Comparison of ENCODE assay signal across 16 cellular contexts in the genomic region with DNA sequence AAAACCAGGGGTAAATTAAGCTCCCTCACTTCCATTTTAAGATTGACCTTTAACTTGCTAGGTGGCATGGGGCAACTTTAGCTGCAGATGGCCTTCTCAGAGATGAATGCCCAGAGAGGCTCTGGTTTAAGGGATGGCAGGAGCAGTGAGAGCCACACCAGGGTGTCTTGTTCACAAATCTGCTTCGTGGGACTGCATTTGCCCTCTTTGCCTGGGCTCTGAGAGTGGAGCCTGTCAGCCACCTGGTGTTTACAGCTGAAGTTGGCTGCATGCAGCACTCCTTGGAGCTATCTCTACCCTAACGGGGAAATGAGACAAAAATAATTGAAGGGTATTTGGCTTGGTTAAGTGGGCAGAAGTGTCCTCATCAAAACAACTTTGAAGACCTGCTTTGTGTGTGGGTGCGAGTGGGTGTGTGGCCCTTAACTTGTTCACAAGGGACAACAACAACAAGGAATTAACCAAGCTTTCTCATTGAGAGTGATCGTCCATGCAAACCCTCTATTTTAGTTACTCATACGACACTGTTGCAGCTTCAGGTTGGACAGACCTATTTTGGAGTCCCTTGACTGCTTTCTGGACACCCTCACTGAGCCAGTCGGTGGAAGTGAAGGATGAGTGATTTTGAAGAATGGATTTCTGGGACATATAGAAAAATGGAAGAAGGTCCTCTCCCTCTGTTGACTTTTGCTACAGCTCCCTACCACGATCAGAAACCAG. TPM values are rescaled to one million over a fixed set of nuclear protein-coding genes. Genes with fewer than 3 reads are reported as not detected.
DNase-seq lines count a peak whose midpoint lies in the region; ATAC-seq and TF ChIP-seq lines count a peak whose summit lies in the region.
"Had no signal": no experiment of that assay in that cellular context is flagged by ENCODE, and none has a peak within 500 bp of the region (broad histone marks: within the 10 kb centered on the region; RNA-seq: fewer than 3 reads in every experiment).

No MANE protein-coding gene starts in this region.

- H4K91ac ChIP-seq in trophoblast cell (ENCODE audit: low read depth, low read length) = no peak overlapping the region

- H3K4ac ChIP-seq in trophoblast cell (ENCODE audit: low read depth, low read length) = no peak overlapping the region

- H3K9me3 ChIP-seq in left ventricle myocardium inferior (replicated peaks) = no peaks in the 10 kb centered on the region
- peaks cover 1% of the 10 kb centered on the region for H3K9me3 ChIP-seq in trophoblast cell (ENCODE audit: insufficient read depth, low read depth, low read length)

- H2BK120ac ChIP-seq in trophoblast cell (ENCODE audit: insufficient read depth, low read length, poor library complexity) = no peak overlapping the region

- no peak overlapping the region for H3K23ac ChIP-seq in trophoblast cell (ENCODE audit: low read length)

- in situ Hi-C loops in G401 (cut with HindIII; ENCODE audit: low sequenced_read_pairs) = no loop called here

- H3K4me2 ChIP-seq in trophoblast cell (ENCODE audit: low read length) = no peak overlapping the region

- no peaks in the 10 kb centered on the region for H3K79me2 ChIP-seq in trophoblast cell (ENCODE audit: control insufficient read depth, insufficient read depth, low read length, poor library complexity)

- DNase-seq in G401 (ENCODE audit: low spot score) (peak; percentile 84), NCI-H345 treated with DMSO at 0.1 percent for 48 hours (lab: John Stamatoyannopoulos, UW; ENCODE audit: unreplicated experiment) (peak; percentile 27), left ventricle myocardium inferior (no peak), AG08395 (ENCODE audit: low spot score) (no peak), occipital lobe (lab: John Stamatoyannopoulos, UW) (no peak), trophoblast cell (no peak), CD1c-positive myeloid dendritic cell (ENCODE audit: extremely low spot score) (no peak)
- DNase-seq: activated CD8-positive, alpha-beta T cell treated with anti-CD3 and anti-CD28 coated beads, Interleukin-2, amount 10 ng/mL, durations not matched to agents 7 days and 5 days; activated effector memory CD4-positive, alpha-beta T cell treated with Interleukin-2 at 50 U/mL for 16 hours; DMS53; effector CD8-positive, alpha-beta T cell; NCI-H1436 treated with DMSO at 0.1 percent for 48 hours; stimulated activated CD4-positive, alpha-beta T cell treated with anti-CD3 and anti-CD28 coated beads, Interleukin-2, amount 100 ng/mL, for 48 hours had no signal

- WGBS in trophoblast cell (ENCODE audit: extremely low coverage, insufficient coverage, insufficient read length) = no CpG with 5 or more reads among the region's 7 CpGs

- peak overlapping the region; percentile 72 for H3K27ac ChIP-seq in left ventricle myocardium inferior (replicated peaks)
- H3K27ac ChIP-seq in trophoblast cell (ENCODE audit: low read depth, low read length) = no peak overlapping the region

- no peak overlapping the region for H4K8ac ChIP-seq in trophoblast cell (ENCODE audit: low read depth, low read length)

- H3K4me3 ChIP-seq in left ventricle myocardium inferior (no peak overlapping the region), trophoblast cell (ENCODE audit: low read depth, low read length) (no peak overlapping the region)

- H4K12ac ChIP-seq in trophoblast cell (ENCODE audit: low read depth, low read length) = no peak overlapping the region

- TF ChIP-seq CTCF in left ventricle myocardium inferior (IDR thresholded peaks at IDR 0.05; ENCODE audit: borderline replicate concordance) = peak; percentile 25

- H3K27me3 ChIP-seq in left ventricle myocardium inferior (ENCODE audit: low read depth) (no peaks in the 10 kb centered on the region), trophoblast cell (ENCODE audit: insufficient read depth, low read length) (no peaks in the 10 kb centered on the region)

- no peak overlapping the region for H3K9ac ChIP-seq in trophoblast cell (ENCODE audit: low read length)

- no peaks in the 10 kb centered on the region for H3K79me1 ChIP-seq in trophoblast cell (ENCODE audit: low read length)

- H2AK5ac ChIP-seq in trophoblast cell (ENCODE audit: low read length) = no peak overlapping the region

- H3K14ac ChIP-seq in trophoblast cell (ENCODE audit: low read length) = no peak overlapping the region

- H3K18ac ChIP-seq in trophoblast cell (ENCODE audit: low read length) = no peak overlapping the region

- intact Hi-C loops in left ventricle myocardium inferior (cut with micrococcal nuclease) = loop anchor here (5.0 to 10.0 kb wide), 2 partner anchors 512 to 624 kb away; no protein-coding TSS in a partner anchor

- peaks cover 75% of the 10 kb centered on the region for H3K4me1 ChIP-seq in left ventricle myocardium inferior
- H3K4me1 ChIP-seq in trophoblast cell (ENCODE audit: control insufficient read depth in 1 of 2, insufficient read depth in 2 of 2, low read length in 2 of 2) = peaks cover 0 to 3% of the 10 kb centered on the region in 2 experiments

- no peak overlapping the region for H2BK12ac ChIP-seq in trophoblast cell (ENCODE audit: low read length)

- no peaks in the 10 kb centered on the region for H3K36me3 ChIP-seq in left ventricle myocardium inferior
- no peaks in the 10 kb centered on the region for H3K36me3 ChIP-seq in trophoblast cell (ENCODE audit: control insufficient read depth in 1 of 2, insufficient read depth in 2 of 2, low read length in 2 of 2)

- ATAC-seq in GM21447 (IDR thresholded peaks at IDR 0.05; ENCODE audit: unreplicated experiment) = peak; percentile 63
- ATAC-seq: activated CD8-positive, alpha-beta T cell treated with anti-CD3 and anti-CD28 coated beads, Interleukin-2, amount 10 ng/mL, durations not matched to agents 7 days and 5 days; HCT116; SK-N-SH treated with all-trans-retinoic acid at 6 μM for 48 hours had no signal

- H2BK5ac ChIP-seq in trophoblast cell (ENCODE audit: low read depth, low read length, poor library complexity) = no peak overlapping the region

- H2AFZ ChIP-seq in trophoblast cell (ENCODE audit: insufficient read depth, low read length, poor library complexity) = no peak overlapping the region

RNA-seq across cellular contexts. Expression of gene PGM1, which starts 29.8 kb away (rescaled TPM):
- total RNA-seq in G401 (2014; rRNA removed; shearing (Covaris generic)) = 49.6 and 51.3 TPM in 2 replicates
- 280 TPM for total RNA-seq in left ventricle myocardium inferior
- 20.6 TPM for total RNA-seq in occipital lobe
- polyA plus RNA-seq in trophoblast cell (2013) = 48.2 and 49.2 TPM in 2 replicates

Comparison
In these comparisons a context has a peak if more than half of its experiments do, and no peak if none do; other contexts are left out.
1. DNase-seq: peak in G401 (single experiment) and NCI-H345 treated with DMSO at 0.1 percent for 48 hours (single experiment); none in left ventricle myocardium inferior (single experiment), AG08395 (single experiment), occipital lobe (single experiment), trophoblast cell (0 of 2) and CD1c-positive myeloid dendritic cell (single experiment).